Comparison of ENCODE assay signal across 9 cellular contexts in genomic region chr10:102504976-102505300, GRCh38. TPM values are rescaled to one million over a fixed set of nuclear protein-coding genes. Genes with fewer than 3 reads are reported as not detected.
DNase-seq lines count a peak whose midpoint lies in the region; ATAC-seq and TF ChIP-seq lines count a peak whose summit lies in the region.
"Had no signal": no experiment of that assay in that cellular context is flagged by ENCODE, and none has a peak within 500 bp of the region (broad histone marks: within the 10 kb centered on the region; RNA-seq: fewer than 3 reads in every experiment).

No MANE protein-coding gene starts in this region.

- no peak for TF ChIP-seq POLR2A in gastrocnemius medialis (IDR thresholded peaks at IDR 0.05)

- in situ Hi-C loops in gastrocnemius medialis (cut with MboI; ENCODE audit: low sequenced_read_pairs in 4 of 4): loop anchor here in 2 of 4 donors (5.0 kb wide), 2 partner anchors 82 to 87 kb away; no protein-coding TSS in a partner anchor

- H3K27me3 ChIP-seq in SU-DHL-6 (ENCODE audit: low read length) (no peaks in the 10 kb centered on the region), gastrocnemius medialis (no peaks in the 10 kb centered on the region)

- H3K4me3 ChIP-seq in GM12875 (ENCODE audit: low read depth, low read length) (peak overlapping the region; percentile 91), SU-DHL-6 (ENCODE audit: insufficient read depth, low read length, poor library complexity, severe bottlenecking) (peak overlapping the region; percentile 79), gastrocnemius medialis (peak overlapping the region; percentile 89 to 97 (median 94))

- H3K9me3 Mint-ChIP-seq in glutamatergic neuron (ENCODE audit: unreplicated experiment) (no peaks in the 10 kb centered on the region), Calu3 (ENCODE audit: low read depth, unreplicated experiment) (no peaks in the 10 kb centered on the region)

- H3K4me1 Mint-ChIP-seq in glutamatergic neuron (ENCODE audit: low read depth, unreplicated experiment): peaks cover 10% of the 10 kb centered on the region
- peaks cover 8% of the 10 kb centered on the region for H3K4me1 Mint-ChIP-seq in Calu3 (ENCODE audit: low read depth, unreplicated experiment)

- peak overlapping the region; percentile 93 for H3K4me2 ChIP-seq in SU-DHL-6 (ENCODE audit: low read depth, low read length, poor library complexity, severe bottlenecking)

- no peaks in the 10 kb centered on the region for H3K9me3 ChIP-seq in SU-DHL-6 (ENCODE audit: insufficient read depth, low read length)
- no peaks in the 10 kb centered on the region for H3K9me3 ChIP-seq in gastrocnemius medialis

- no peaks in the 10 kb centered on the region for H3K36me3 Mint-ChIP-seq in glutamatergic neuron (ENCODE audit: unreplicated experiment)
- H3K36me3 Mint-ChIP-seq in Calu3 (ENCODE audit: insufficient read depth, unreplicated experiment): peaks cover 20% of the 10 kb centered on the region

- H3K27ac Mint-ChIP-seq in glutamatergic neuron (ENCODE audit: unreplicated experiment) (peak overlapping the region; percentile 43), Calu3 (ENCODE audit: unreplicated experiment) (no peak overlapping the region)

- no peaks in the 10 kb centered on the region for H4K20me1 ChIP-seq in SU-DHL-6 (ENCODE audit: low read depth, low read length)

- H3F3A ChIP-seq in SU-DHL-6 (ENCODE audit: insufficient read depth): peaks cover 7% of the 10 kb centered on the region

- H3K4me1 ChIP-seq in gastrocnemius medialis: peaks cover 55 to 67% of the 10 kb centered on the region in 2 donors

- H3K27me3 Mint-ChIP-seq in glutamatergic neuron (ENCODE audit: unreplicated experiment) (no peaks in the 10 kb centered on the region), Calu3 (ENCODE audit: unreplicated experiment) (no peaks in the 10 kb centered on the region)

- no peaks in the 10 kb centered on the region for H3K9me2 ChIP-seq in SU-DHL-6 (replicated peaks; ENCODE audit: insufficient read depth, low read length)

- H3K4me3 Mint-ChIP-seq in glutamatergic neuron (ENCODE audit: unreplicated experiment) (peak overlapping the region; percentile 95), Calu3 (ENCODE audit: low read depth, unreplicated experiment) (no peak overlapping the region)

- CTCF ChIA-PET in Calu3 (lab: Charles Lee): interaction anchor here (3.3 kb wide), 1 partner anchor 79 kb away, joined by 31 read pairs; no protein-coding TSS in a partner anchor

- intact Hi-C loops in gastrocnemius medialis (cut with DNase I; ENCODE audit: low total_unique reads) (loop anchor here (5.0 to 10.0 kb wide), 6 partner anchors 92 to 688 kb away; partner anchors contain the start of genes ARL3, OGA, PITX3 and PPRC1), Calu3 (cut with micrococcal nuclease; ENCODE audit: unreplicated experiment) (loop anchor here (10.0 kb wide), 1 partner anchor 140 kb away; the partner anchor contains the start of gene TRIM8)

- H3K9ac ChIP-seq in SU-DHL-6 (ENCODE audit: low read length): peak overlapping the region; percentile 78

- no TSS peak for BruUV-seq in Calu3 (replicated peaks; lab: Mats Ljungman, UMichigan)

- H3K79me2 ChIP-seq in SU-DHL-6 (ENCODE audit: insufficient read depth, low read length): peaks cover 17% of the 10 kb centered on the region

- DNase-seq in glutamatergic neuron (no peak), gastrocnemius medialis (no peak), Calu3 (no peak), NCI-H2081 treated with DMSO at 0.1 percent for 48 hours (lab: John Stamatoyannopoulos, UW) (no peak)
- DNase-seq in activated CD4-positive, alpha-beta T cell treated with anti-CD3 and anti-CD28 coated beads for 1 hour: no peak
- DNase-seq: NCI-H524 treated with DMSO at 0.1 percent for 48 hours had no signal

- H3K27ac ChIP-seq in SU-DHL-6 (ENCODE audit: low read depth, low read length) (no peak overlapping the region), gastrocnemius medialis (peak overlapping the region; percentile 86 to 99 (median 91))

- TF ChIP-seq CTCF in GM12875 (IDR thresholded peaks at IDR 0.05; ENCODE audit: borderline replicate concordance, insufficient read depth, low read depth, low read length) (no peak), SU-DHL-6 (IDR thresholded peaks at IDR 0.05; ENCODE audit: insufficient read depth, low read length, poor library complexity, severe bottlenecking) (no peak), glutamatergic neuron (IDR thresholded peaks at IDR 0.05; ENCODE audit: partially characterized antibody, unreplicated experiment) (no peak), gastrocnemius medialis (IDR thresholded peaks at IDR 0.05 in 4 of 5, conservative IDR thresholded peaks at IDR 0.05 in 1 of 5) (no peak), Calu3 (IDR thresholded peaks at IDR 0.05; ENCODE audit: unreplicated experiment) (no peak)

- no peak for ATAC-seq in gastrocnemius medialis
- ATAC-seq in GM18511 (IDR thresholded peaks at IDR 0.05; ENCODE audit: unreplicated experiment): no peak

- H2AFZ ChIP-seq in SU-DHL-6 (ENCODE audit: low read depth, low read length, severe bottlenecking): no peak overlapping the region

- no peaks in the 10 kb centered on the region for H3K36me3 ChIP-seq in SU-DHL-6 (ENCODE audit: low read length)
- peaks cover 0 to 12% of the 10 kb centered on the region in 2 donors for H3K36me3 ChIP-seq in gastrocnemius medialis

RNA-seq across cellular contexts. Expression of gene SUFU, which starts 1.2 kb away (rescaled TPM):
- total RNA-seq in glutamatergic neuron (ENCODE audit: unreplicated experiment) (19.9 TPM), gastrocnemius medialis (10 to 100 TPM in 1 of 4 donors, 1 to 10 TPM in 3; 7.3 to 11.8 (median 7.9) TPM), Calu3 (2022) (6.7 and 7.0 TPM in 2 replicates)

RNA-seq across cellular contexts. Expression of gene ACTR1A, which starts 2.4 kb away (rescaled TPM):
- total RNA-seq in glutamatergic neuron (ENCODE audit: unreplicated experiment): 250 TPM
- 100 to 1,000 TPM; 212 to 261 (median 252) TPM for total RNA-seq in gastrocnemius medialis
- total RNA-seq in Calu3 (2022): 43.7 and 48.2 TPM in 2 replicates

RNA-seq across cellular contexts. Expression of gene C10orf95, which starts 53.6 kb away (rescaled TPM):
- total RNA-seq in glutamatergic neuron (ENCODE audit: unreplicated experiment) (not detected), gastrocnemius medialis (not detected), Calu3 (2022) (0.57 and 0.59 TPM in 2 replicates)
